Comparison of ENCODE assay signal across 8 cellular contexts in genomic region chr1:20152599-20152930, GRCh38. TPM values are rescaled to one million over a fixed set of nuclear protein-coding genes. Genes with fewer than 3 reads are reported as not detected.
A peak's percentile ranks its signal among the peaks of the same experiment; 100 is the strongest.
DNase-seq lines count a peak whose midpoint lies in the region; ATAC-seq and TF ChIP-seq lines count a peak whose summit lies in the region.

No MANE protein-coding gene starts in this region.

- H3K36me3 ChIP-seq in upper lobe of left lung, result no peaks in the 10 kb centered on the region

- peaks cover 17% of the 10 kb centered on the region for H3K4me1 Mint-ChIP-seq in activated T-helper 1 cell treated with anti-CD3 and anti-CD28 coated beads, Interleukin-12 subunit alpha, Interleukin-12 subunit beta, Interleukin-2, Interleukin-4 antibody, amounts not matched to agents 30 ng/mL and 10 ng/mL and 1 ng/mL, durations not matched to agents 14 hours and 24 hours and 36 hours (ENCODE audit: low read depth)
- H3K4me1 Mint-ChIP-seq in mesothelial cell of epicardium, result peaks cover 16% of the 10 kb centered on the region

- no peaks in the 10 kb centered on the region for H3K36me3 Mint-ChIP-seq in activated T-helper 1 cell treated with anti-CD3 and anti-CD28 coated beads, Interleukin-12 subunit alpha, Interleukin-12 subunit beta, Interleukin-2, Interleukin-4 antibody, amounts not matched to agents 30 ng/mL and 10 ng/mL and 1 ng/mL, durations not matched to agents 14 hours and 24 hours and 36 hours (ENCODE audit: low read depth)
- H3K36me3 Mint-ChIP-seq in mesothelial cell of epicardium, result no peaks in the 10 kb centered on the region

- intact Hi-C loops in Right ventricle myocardium superior (cut with DNase I) (loop anchor here (1.0 to 5.0 kb wide), 2 partner anchors 51 to 235 kb away; no protein-coding TSS in a partner anchor), left ventricle myocardium superior (cut with micrococcal nuclease) (loop anchor here (5.0 kb wide), 1 partner anchor 55 kb away; no protein-coding TSS in a partner anchor)
- intact Hi-C loops in activated T-helper 1 cell treated with anti-CD3 and anti-CD28 coated beads, Interleukin-12 subunit alpha, Interleukin-12 subunit beta, Interleukin-2, Interleukin-4 antibody, amounts not matched to agents 30 ng/mL and 10 ng/mL and 1 ng/mL, durations not matched to agents 14 hours and 24 hours and 36 hours (cut with micrococcal nuclease), result loop anchor here (1.0 to 5.0 kb wide), 6 partner anchors 35 to 270 kb away; partner anchors contain the start of genes OTUD3, PLA2G2C and UBXN10

- H3K4me3 Mint-ChIP-seq in activated T-helper 1 cell treated with anti-CD3 and anti-CD28 coated beads, Interleukin-12 subunit alpha, Interleukin-12 subunit beta, Interleukin-2, Interleukin-4 antibody, amounts not matched to agents 30 ng/mL and 10 ng/mL and 1 ng/mL, durations not matched to agents 14 hours and 24 hours and 36 hours, result peak overlapping the region; percentile 73
- H3K4me3 Mint-ChIP-seq in mesothelial cell of epicardium, result no peak overlapping the region

- peaks cover 2% of the 10 kb centered on the region for H3K27me3 Mint-ChIP-seq in activated T-helper 1 cell treated with anti-CD3 and anti-CD28 coated beads, Interleukin-12 subunit alpha, Interleukin-12 subunit beta, Interleukin-2, Interleukin-4 antibody, amounts not matched to agents 30 ng/mL and 10 ng/mL and 1 ng/mL, durations not matched to agents 14 hours and 24 hours and 36 hours (ENCODE audit: insufficient read depth)
- no peaks in the 10 kb centered on the region for H3K27me3 Mint-ChIP-seq in mesothelial cell of epicardium (ENCODE audit: low read depth)

- H3K27me3 ChIP-seq in upper lobe of left lung, result no peaks in the 10 kb centered on the region

- H3K9me3 Mint-ChIP-seq in activated T-helper 1 cell treated with anti-CD3 and anti-CD28 coated beads, Interleukin-12 subunit alpha, Interleukin-12 subunit beta, Interleukin-2, Interleukin-4 antibody, amounts not matched to agents 30 ng/mL and 10 ng/mL and 1 ng/mL, durations not matched to agents 14 hours and 24 hours and 36 hours, result no peaks in the 10 kb centered on the region
- H3K9me3 Mint-ChIP-seq in mesothelial cell of epicardium, result peaks cover 5% of the 10 kb centered on the region

- 48 to 73% methylated on average over 6 to 7 of the region's 7 CpGs for WGBS in upper lobe of left lung, 2 donors

- TF ChIP-seq POLR2A in upper lobe of left lung (IDR thresholded peaks at IDR 0.05), result no peak

- no peak for DNase-seq in Right ventricle myocardium superior
- no peak for DNase-seq in left ventricle myocardium superior
- no peak for DNase-seq in activated T-helper 1 cell treated with anti-CD3 and anti-CD28 coated beads, Interleukin-12 subunit alpha, Interleukin-12 subunit beta, Interleukin-2, Interleukin-4 antibody, amounts not matched to agents 30 ng/mL and 10 ng/mL and 1 ng/mL, durations not matched to agents 14 hours and 24 hours and 36 hours (ENCODE audit: low spot score)
- DNase-seq in mesothelial cell of epicardium (ENCODE audit: low spot score in 2 of 2, unreplicated experiment in 2 of 2), result no peak
- no peak for DNase-seq in upper lobe of left lung
- no peak for DNase-seq in NCI-H345 treated with DMSO at 0.1 percent for 48 hours (lab: John Stamatoyannopoulos, UW; ENCODE audit: unreplicated experiment)
- no peak for DNase-seq in GM03348 (ENCODE audit: low spot score)

- no peaks in the 10 kb centered on the region for H3K9me3 ChIP-seq in upper lobe of left lung

- peak overlapping the region in 1 of 4 donors; percentile 35 for H3K4me3 ChIP-seq in upper lobe of left lung

- TF ChIP-seq CTCF in mesothelial cell of epicardium (IDR thresholded peaks at IDR 0.05; ENCODE audit: unreplicated experiment), result peak; percentile 49
- peak in 1 of 6 experiments; percentile 24 for TF ChIP-seq CTCF in upper lobe of left lung (IDR thresholded peaks at IDR 0.05)

- peak; percentile 20 for ATAC-seq in Right ventricle myocardium superior (ENCODE audit: poor library complexity)
- ATAC-seq in left ventricle myocardium superior, result no peak
- no peak for ATAC-seq in upper lobe of left lung (ENCODE audit: low FRiP score in 2 of 2)
- no peak for ATAC-seq in HG02981 (IDR thresholded peaks at IDR 0.05; ENCODE audit: unreplicated experiment)

- H3K27ac ChIP-seq in upper lobe of left lung, result peak overlapping the region; percentile 71 to 83 (median 76)

- no peak overlapping the region for H3K27ac Mint-ChIP-seq in activated T-helper 1 cell treated with anti-CD3 and anti-CD28 coated beads, Interleukin-12 subunit alpha, Interleukin-12 subunit beta, Interleukin-2, Interleukin-4 antibody, amounts not matched to agents 30 ng/mL and 10 ng/mL and 1 ng/mL, durations not matched to agents 14 hours and 24 hours and 36 hours
- peak overlapping the region; percentile 60 for H3K27ac Mint-ChIP-seq in mesothelial cell of epicardium

- TF ChIP-seq EP300 in upper lobe of left lung (IDR thresholded peaks at IDR 0.05), result no peak

- H3K4me1 ChIP-seq in upper lobe of left lung, result peaks cover 18 to 28% (median 26%) of the 10 kb centered on the region in 4 donors

RNA-seq across cellular contexts. Expression of gene PLA2G2F, which starts 13.4 kb away (rescaled TPM):
- total RNA-seq in Right ventricle myocardium superior, result not detected
- not detected for total RNA-seq in left ventricle myocardium superior
- not detected in 2 replicates for total RNA-seq in activated T-helper 1 cell treated with anti-CD3 and anti-CD28 coated beads, Interleukin-12 subunit alpha, Interleukin-12 subunit beta, Interleukin-2, Interleukin-4 antibody, amounts not matched to agents 30 ng/mL and 10 ng/mL and 1 ng/mL, durations not matched to agents 14 hours and 24 hours and 36 hours
- not detected in 3 replicates for total RNA-seq in mesothelial cell of epicardium
- not detected for total RNA-seq in upper lobe of left lung

RNA-seq across cellular contexts. Expression of gene PLA2G2D, which starts 33.2 kb away (rescaled TPM):
- total RNA-seq in Right ventricle myocardium superior (not detected), left ventricle myocardium superior (not detected), mesothelial cell of epicardium (not detected in 3 replicates), upper lobe of left lung (under 1 TPM in 2 of 6 donors, not detected in 4; 0.13 to 0.29 TPM)
- total RNA-seq in activated T-helper 1 cell treated with anti-CD3 and anti-CD28 coated beads, Interleukin-12 subunit alpha, Interleukin-12 subunit beta, Interleukin-2, Interleukin-4 antibody, amounts not matched to agents 30 ng/mL and 10 ng/mL and 1 ng/mL, durations not matched to agents 14 hours and 24 hours and 36 hours, result not detected in 2 replicates

RNA-seq across cellular contexts. Expression of gene UBXN10, which starts 33.3 kb away (rescaled TPM):
- total RNA-seq in Right ventricle myocardium superior (2.2 TPM), left ventricle myocardium superior (0.92 TPM), mesothelial cell of epicardium (2.2 to 2.6 TPM (median 2.3 TPM) in 3 replicates), upper lobe of left lung (10 to 100 TPM in 1 of 6 donors, 1 to 10 TPM in 4, under 1 TPM in 1; 0.86 to 29.8 (median 6.5) TPM)
- 2.5 and 2.9 TPM in 2 replicates for total RNA-seq in activated T-helper 1 cell treated with anti-CD3 and anti-CD28 coated beads, Interleukin-12 subunit alpha, Interleukin-12 subunit beta, Interleukin-2, Interleukin-4 antibody, amounts not matched to agents 30 ng/mL and 10 ng/mL and 1 ng/mL, durations not matched to agents 14 hours and 24 hours and 36 hours

RNA-seq across cellular contexts. Expression of gene PLA2G2C, which starts 33.8 kb away (rescaled TPM):
- not detected for total RNA-seq in Right ventricle myocardium superior
- total RNA-seq in left ventricle myocardium superior, result not detected
- 0.44 and 0.65 TPM in 2 replicates for total RNA-seq in activated T-helper 1 cell treated with anti-CD3 and anti-CD28 coated beads, Interleukin-12 subunit alpha, Interleukin-12 subunit beta, Interleukin-2, Interleukin-4 antibody, amounts not matched to agents 30 ng/mL and 10 ng/mL and 1 ng/mL, durations not matched to agents 14 hours and 24 hours and 36 hours
- total RNA-seq in mesothelial cell of epicardium, result 0.24 to 0.50 TPM (median 0.40 TPM) in 3 replicates
- under 1 TPM in 1 of 6 donors, not detected in 5; 0.30 TPM for total RNA-seq in upper lobe of left lung
